Comparison of ENCODE assay signal across 8 cellular contexts in the genomic region with DNA sequence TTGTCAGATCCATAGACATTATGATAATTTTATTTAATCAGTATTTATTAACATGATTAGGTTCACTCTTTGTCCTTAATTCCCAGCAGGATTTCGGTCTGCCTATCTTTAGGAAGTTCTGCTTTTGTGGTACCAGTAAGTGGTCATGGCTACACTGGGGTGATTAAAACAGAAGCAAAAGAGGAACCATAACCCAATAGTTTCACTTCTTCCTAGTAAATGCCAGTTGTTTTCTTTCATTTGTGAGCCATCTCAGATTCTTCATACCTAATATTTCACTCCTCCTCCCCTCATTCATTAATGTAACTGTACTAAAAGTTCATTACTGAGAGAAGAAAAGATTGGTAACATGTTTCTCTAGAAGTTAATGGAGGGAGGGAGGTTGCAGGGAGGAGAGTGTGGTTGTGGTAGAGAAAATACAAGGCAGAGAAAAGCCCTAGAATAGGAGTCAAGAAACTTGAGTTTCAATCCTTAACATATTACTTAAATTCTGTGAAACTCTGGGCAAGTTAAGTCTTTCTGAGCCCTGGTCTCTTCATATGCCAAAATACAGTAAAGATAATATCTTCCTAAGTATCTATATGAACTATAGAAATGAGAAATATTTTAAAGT.
DNase-seq lines count a peak whose midpoint lies in the region; ATAC-seq and TF ChIP-seq lines count a peak whose summit lies in the region.

No MANE protein-coding gene starts in this region.

- H3K36me3 Mint-ChIP-seq in activated CD4-positive, alpha-beta memory T cell treated with anti-CD3 and anti-CD28 coated beads, Interleukin-2, amount 10 ng/mL, durations not matched to agents 7 days and 5 days (ENCODE audit: low read depth) = peaks cover 55% of the 10 kb centered on the region
- H3K36me3 Mint-ChIP-seq in endothelial cell (ENCODE audit: low read depth, unreplicated experiment) = no peaks in the 10 kb centered on the region

- CTCF ChIA-PET in activated CD4-positive, alpha-beta memory T cell treated with anti-CD3 and anti-CD28 coated beads, Interleukin-2, amount 10 ng/mL, durations not matched to agents 7 days and 5 days (lab: Charles Lee) = no interaction called here

- peaks cover 2% of the 10 kb centered on the region for H3K9me3 Mint-ChIP-seq in activated CD4-positive, alpha-beta memory T cell treated with anti-CD3 and anti-CD28 coated beads, Interleukin-2, amount 10 ng/mL, durations not matched to agents 7 days and 5 days
- no peaks in the 10 kb centered on the region for H3K9me3 Mint-ChIP-seq in endothelial cell (ENCODE audit: unreplicated experiment)
- no peaks in the 10 kb centered on the region for H3K9me3 Mint-ChIP-seq in stimulated activated naive CD8-positive, alpha-beta T cell treated with anti-CD3 and anti-CD28 coated beads, Interleukin-15, amount 100 ng/mL, for 72 hours

- no peaks in the 10 kb centered on the region for H3K27me3 ChIP-seq in sigmoid colon

- TF ChIP-seq POLR2A in sigmoid colon (IDR thresholded peaks at IDR 0.05) = no peak

- H3K36me3 ChIP-seq in sigmoid colon = peaks cover 0 to 26% (median 6%) of the 10 kb centered on the region in 4 donors

- POLR2A ChIA-PET in activated CD4-positive, alpha-beta memory T cell treated with anti-CD3 and anti-CD28 coated beads, Interleukin-2, amount 10 ng/mL, durations not matched to agents 7 days and 5 days (lab: Charles Lee) = no interaction called here

- H3K4me3 ChIP-seq in sigmoid colon = no peak overlapping the region

- H3K9me3 ChIP-seq in sigmoid colon = no peaks in the 10 kb centered on the region

- 48 to 86% methylated on average over 1 of the region's 1 CpG for WGBS in sigmoid colon, 2 donors

- peaks cover 16% of the 10 kb centered on the region for H3K4me1 Mint-ChIP-seq in activated CD4-positive, alpha-beta memory T cell treated with anti-CD3 and anti-CD28 coated beads, Interleukin-2, amount 10 ng/mL, durations not matched to agents 7 days and 5 days
- no peaks in the 10 kb centered on the region for H3K4me1 Mint-ChIP-seq in endothelial cell (ENCODE audit: unreplicated experiment)
- H3K4me1 Mint-ChIP-seq in stimulated activated naive CD8-positive, alpha-beta T cell treated with anti-CD3 and anti-CD28 coated beads, Interleukin-15, amount 100 ng/mL, for 72 hours = no peaks in the 10 kb centered on the region

- DNase-seq in G401 (ENCODE audit: low spot score) (peak; percentile 1), sigmoid colon (no peak), NCI-H2196 (lab: John Stamatoyannopoulos, UW; ENCODE audit: unreplicated experiment) (no peak), endothelial cell (ENCODE audit: low spot score) (no peak)
- no peak for DNase-seq in activated CD4-positive, alpha-beta memory T cell treated with anti-CD3 and anti-CD28 coated beads, Interleukin-2, amount 10 ng/mL, durations not matched to agents 7 days and 5 days
- no peak for DNase-seq in stimulated activated naive CD8-positive, alpha-beta T cell treated with anti-CD3 and anti-CD28 coated beads, Interleukin-15, amount 100 ng/mL, for 72 hours

- TF ChIP-seq CTCF in sigmoid colon (IDR thresholded peaks at IDR 0.05) (no peak), endothelial cell (IDR thresholded peaks at IDR 0.05; ENCODE audit: unreplicated experiment) (no peak)

- TF ChIP-seq EP300 in sigmoid colon (IDR thresholded peaks at IDR 0.05) = no peak

- intact Hi-C loops in sigmoid colon (cut with DNase I) = no loop called here

- H3K4me3 Mint-ChIP-seq in activated CD4-positive, alpha-beta memory T cell treated with anti-CD3 and anti-CD28 coated beads, Interleukin-2, amount 10 ng/mL, durations not matched to agents 7 days and 5 days = no peak overlapping the region
- no peak overlapping the region for H3K4me3 Mint-ChIP-seq in endothelial cell (ENCODE audit: unreplicated experiment)
- H3K4me3 Mint-ChIP-seq in stimulated activated naive CD8-positive, alpha-beta T cell treated with anti-CD3 and anti-CD28 coated beads, Interleukin-15, amount 100 ng/mL, for 72 hours = no peak overlapping the region

- in situ Hi-C loops in G401 (cut with HindIII; ENCODE audit: low sequenced_read_pairs) = no loop called here

- H3K27me3 Mint-ChIP-seq in activated CD4-positive, alpha-beta memory T cell treated with anti-CD3 and anti-CD28 coated beads, Interleukin-2, amount 10 ng/mL, durations not matched to agents 7 days and 5 days = no peaks in the 10 kb centered on the region
- no peaks in the 10 kb centered on the region for H3K27me3 Mint-ChIP-seq in endothelial cell (ENCODE audit: unreplicated experiment)
- no peaks in the 10 kb centered on the region for H3K27me3 Mint-ChIP-seq in stimulated activated naive CD8-positive, alpha-beta T cell treated with anti-CD3 and anti-CD28 coated beads, Interleukin-15, amount 100 ng/mL, for 72 hours

- H3K4me1 ChIP-seq in sigmoid colon = no peaks in the 10 kb centered on the region

- peak overlapping the region; percentile 34 for H3K27ac Mint-ChIP-seq in activated CD4-positive, alpha-beta memory T cell treated with anti-CD3 and anti-CD28 coated beads, Interleukin-2, amount 10 ng/mL, durations not matched to agents 7 days and 5 days
- H3K27ac Mint-ChIP-seq in endothelial cell (ENCODE audit: unreplicated experiment) = no peak overlapping the region
- H3K27ac Mint-ChIP-seq in stimulated activated naive CD8-positive, alpha-beta T cell treated with anti-CD3 and anti-CD28 coated beads, Interleukin-15, amount 100 ng/mL, for 72 hours = peak overlapping the region in 1 of 2 donors; percentile 11

- ATAC-seq in GM19452 (IDR thresholded peaks at IDR 0.05; ENCODE audit: unreplicated experiment) (peak; percentile 85), HG03159 (IDR thresholded peaks at IDR 0.05; ENCODE audit: unreplicated experiment) (peak; percentile 94)
- ATAC-seq in stimulated activated naive CD8-positive, alpha-beta T cell treated with anti-CD3 and anti-CD28 coated beads, Interleukin-15, amount 100 ng/mL, for 72 hours = no peak

- H3K27ac ChIP-seq in sigmoid colon = no peak overlapping the region
